ENCODE assay signal across 8 cellular contexts in the genomic region with DNA sequence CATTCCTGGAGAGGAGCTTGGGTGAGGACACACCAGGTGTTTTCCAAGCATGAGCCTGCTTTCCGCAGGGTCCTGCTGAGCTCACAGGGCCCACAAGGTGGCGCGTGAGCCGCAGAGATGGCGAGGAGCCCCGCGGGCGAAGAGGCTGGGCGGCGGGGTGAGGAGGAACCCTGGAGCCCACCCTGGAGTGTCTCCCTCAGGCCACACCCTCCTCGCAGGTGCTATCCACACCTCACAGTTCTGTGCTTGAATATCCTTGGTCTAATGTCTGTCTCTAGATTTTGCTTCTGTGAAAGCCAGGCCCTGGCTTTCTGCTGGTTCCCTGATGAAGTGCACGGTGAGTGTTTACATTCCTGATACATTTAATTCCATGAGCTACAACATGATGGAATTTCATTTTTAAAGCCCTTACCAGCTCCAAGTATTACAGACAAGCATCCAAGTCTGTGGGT.
DNase-seq lines count a peak whose midpoint lies in the region; ATAC-seq and TF ChIP-seq lines count a peak whose summit lies in the region.

No MANE protein-coding gene starts in this region.

- no peaks in the 10 kb centered on the region for H3K9me2 ChIP-seq in MM.1S (replicated peaks; ENCODE audit: insufficient read depth, low read length)

- ATAC-seq in Right ventricle myocardium inferior (peak; percentile 31), HG03280 (IDR thresholded peaks at IDR 0.05; ENCODE audit: unreplicated experiment) (no peak)

- H3K4me2 ChIP-seq in MM.1S (ENCODE audit: low read depth, low read length), result peak overlapping the region; percentile 36; the same call in 1 of the 2 replicates
- H3K4me2 ChIP-seq in neural progenitor cell, result no peak overlapping the region

- H3K9me3 Mint-ChIP-seq in neural progenitor cell, result peaks cover 4% of the 10 kb centered on the region

- H3K36me3 ChIP-seq in MM.1S (replicated peaks; ENCODE audit: insufficient read depth, low read length), result no peaks in the 10 kb centered on the region
- no peaks in the 10 kb centered on the region for H3K36me3 ChIP-seq in neural progenitor cell

- H3K9me3 ChIP-seq in MM.1S (replicated peaks; ENCODE audit: insufficient read depth, low read length), result no peaks in the 10 kb centered on the region
- no peaks in the 10 kb centered on the region for H3K9me3 ChIP-seq in neural progenitor cell (ENCODE audit: low read depth)

- no peaks in the 10 kb centered on the region for H3K27me3 Mint-ChIP-seq in neural progenitor cell (ENCODE audit: insufficient read depth, low read depth)

- H3K36me3 Mint-ChIP-seq in neural progenitor cell, result no peaks in the 10 kb centered on the region

- DNase-seq in Right ventricle myocardium inferior (ENCODE audit: missing footprints), result no peak
- DNase-seq in cardiac septum (ENCODE audit: low spot score), result no peak
- DNase-seq in MM.1S, result peak; percentile 38
- DNase-seq in cardiac fibroblast (ENCODE audit: low read depth in 2 of 2), result peak in 1 of 2 donors; percentile 0
- peak; percentile 70 for DNase-seq in neural progenitor cell (ENCODE audit: low spot score)
- no peak for DNase-seq in GF-D8 (lab: John Stamatoyannopoulos, UW)
- no peak for DNase-seq in MV-4-11 (lab: John Stamatoyannopoulos, UW)

- H4K20me1 ChIP-seq in MM.1S (ENCODE audit: insufficient read depth, low read length), result no peaks in the 10 kb centered on the region
- no peaks in the 10 kb centered on the region for H4K20me1 ChIP-seq in neural progenitor cell (ENCODE audit: low read depth)

- H3K79me2 ChIP-seq in MM.1S (ENCODE audit: low read length) (no peaks in the 10 kb centered on the region), neural progenitor cell (ENCODE audit: low read depth) (no peaks in the 10 kb centered on the region)

- peak; percentile 87 for TF ChIP-seq CTCF in MM.1S (IDR thresholded peaks at IDR 0.05; ENCODE audit: low read length)
- TF ChIP-seq CTCF in cardiac fibroblast (IDR thresholded peaks at IDR 0.05; ENCODE audit: low read depth, low read length), result peak; percentile 23
- TF ChIP-seq CTCF in neural progenitor cell (IDR thresholded peaks at IDR 0.05), result peak; percentile 82

- H3K27ac ChIP-seq in MM.1S (ENCODE audit: low read length) (no peak overlapping the region), neural progenitor cell (no peak overlapping the region)

- H3K9ac ChIP-seq in MM.1S (ENCODE audit: low read length), result no peak overlapping the region
- H3K9ac ChIP-seq in neural progenitor cell, result no peak overlapping the region

- intact Hi-C loops in Right ventricle myocardium inferior (cut with DNase I), result no loop called here
- intact Hi-C loops in cardiac septum (cut with DNase I), result no loop called here

- H3F3A ChIP-seq in MM.1S (ENCODE audit: insufficient read depth, low read length) (no peaks in the 10 kb centered on the region), neural progenitor cell (ENCODE audit: low read depth) (no peaks in the 10 kb centered on the region)

- H3K4me1 ChIP-seq in MM.1S (ENCODE audit: low read length) (no peaks in the 10 kb centered on the region), neural progenitor cell (no peaks in the 10 kb centered on the region)

- H2AFZ ChIP-seq in MM.1S (ENCODE audit: low read length) (peak overlapping the region; percentile 45), neural progenitor cell (replicated peaks) (no peak overlapping the region)

- no peak overlapping the region for H3K4me3 Mint-ChIP-seq in neural progenitor cell

- H3K4me3 ChIP-seq in MM.1S (ENCODE audit: low read length) (no peak overlapping the region; the same call in 1 of the 2 replicates), cardiac fibroblast (replicated peaks in 1 of 2; ENCODE audit: low read depth in 2 of 2, low read length in 2 of 2) (no peak overlapping the region), neural progenitor cell (no peak overlapping the region)

- no peak overlapping the region for H3K27ac Mint-ChIP-seq in neural progenitor cell

- H3K27me3 ChIP-seq in MM.1S (replicated peaks; ENCODE audit: insufficient read depth, low read length), result no peaks in the 10 kb centered on the region
- no peaks in the 10 kb centered on the region for H3K27me3 ChIP-seq in neural progenitor cell

- no peaks in the 10 kb centered on the region for H3K4me1 Mint-ChIP-seq in neural progenitor cell

Comparison
In these comparisons a context has a peak if more than half of its experiments do, and no peak if none do; other contexts are left out.
1. DNase-seq: peak in MM.1S (single experiment) and neural progenitor cell (single experiment); none in Right ventricle myocardium inferior (single experiment), cardiac septum (single experiment), GF-D8 (single experiment) and MV-4-11 (single experiment).
2. CTCF ChIP-seq: peak in every context shown above with its lines; median percentile 87 in MM.1S; 82 in neural progenitor cell; 23 in cardiac fibroblast.